8 cellular contexts compared by ENCODE assay signal in genomic region chr7:104980969-104981670, GRCh38. TPM values are rescaled to one million over a fixed set of nuclear protein-coding genes. Genes with fewer than 3 reads are reported as not detected.
DNase-seq lines count a peak whose midpoint lies in the region; ATAC-seq, FAIRE-seq and TF ChIP-seq lines count a peak whose summit lies in the region.

No MANE protein-coding gene starts in this region.

- peak; percentile 89 for FAIRE-seq in islet of Langerhans (lab: Jason Lieb, UNC)

- H3K27ac Mint-ChIP-seq in activated naive CD8-positive, alpha-beta T cell treated with anti-CD3 and anti-CD28 coated beads for 36 hours: peak overlapping the region; percentile 67

- H3K4me3 Mint-ChIP-seq in activated naive CD8-positive, alpha-beta T cell treated with anti-CD3 and anti-CD28 coated beads for 36 hours: no peak overlapping the region

- H3K9me3 Mint-ChIP-seq in activated naive CD8-positive, alpha-beta T cell treated with anti-CD3 and anti-CD28 coated beads for 36 hours: no peaks in the 10 kb centered on the region

- H3K9me3 ChIP-seq in BLaER1 (no peaks in the 10 kb centered on the region), GM23248 (ENCODE audit: low read depth) (no peaks in the 10 kb centered on the region), tibial artery (no peaks in the 10 kb centered on the region)

- peak; percentile 84 for DNase-seq in GM23248
- peak; percentile 74 for DNase-seq in NCI-H345 (lab: John Stamatoyannopoulos, UW)
- no peak for DNase-seq in activated naive CD8-positive, alpha-beta T cell treated with anti-CD3 and anti-CD28 coated beads for 36 hours
- no peak for DNase-seq in tibial artery
- no peak for DNase-seq in activated CD4-positive, alpha-beta T cell treated with anti-CD3 and anti-CD28 coated beads, Interleukin-2, amount 50 U/mL, for 1 hour

- H2AFZ ChIP-seq in GM23248: no peak overlapping the region

- H3K27me3 ChIP-seq in BLaER1 (no peaks in the 10 kb centered on the region), GM23248 (replicated peaks; ENCODE audit: insufficient read depth) (no peaks in the 10 kb centered on the region), tibial artery (no peaks in the 10 kb centered on the region)

- H3K36me3 Mint-ChIP-seq in activated naive CD8-positive, alpha-beta T cell treated with anti-CD3 and anti-CD28 coated beads for 36 hours: peaks cover 17% of the 10 kb centered on the region

- no peaks in the 10 kb centered on the region for H3K27me3 Mint-ChIP-seq in activated naive CD8-positive, alpha-beta T cell treated with anti-CD3 and anti-CD28 coated beads for 36 hours

- no peaks in the 10 kb centered on the region for H3K9me2 ChIP-seq in GM23248 (ENCODE audit: insufficient read depth)

- H3K36me3 ChIP-seq in BLaER1 (peaks cover 19% of the 10 kb centered on the region), GM23248 (ENCODE audit: low read depth) (no peaks in the 10 kb centered on the region; the same call in 1 of the 2 replicates), tibial artery (no peaks in the 10 kb centered on the region)

- H3K79me2 ChIP-seq in GM23248 (ENCODE audit: insufficient read depth): peaks cover 58% of the 10 kb centered on the region

- intact Hi-C loops in tibial artery (cut with DNase I; ENCODE audit: low total_unique reads): no loop called here

- H3K9ac ChIP-seq in BLaER1 (no peak overlapping the region), GM23248 (peak overlapping the region; percentile 91)

- ATAC-seq in HG03045 (IDR thresholded peaks at IDR 0.05; ENCODE audit: unreplicated experiment): no peak

- peaks cover 83% of the 10 kb centered on the region for H3F3A ChIP-seq in GM23248 (ENCODE audit: insufficient read depth)

- TF ChIP-seq CTCF in tibial artery (IDR thresholded peaks at IDR 0.05): peak; percentile 72 to 76

- WGBS in GM23248 (ENCODE audit: low coverage in 1 of 2, low lambda C conversion rate in 2 of 2, missing lambda C conversion rate in 2 of 2), 2 experiments: 13 to 17% methylated on average over 4 of the region's 4 CpGs

- H3K4me3 ChIP-seq in BLaER1 (no peak overlapping the region), GM23248 (0 out of 2 replicates have a peak overlapping the region, but pooled peaks have one; percentile 5), tibial artery (no peak overlapping the region)

- peak overlapping the region; percentile 91 for H3K4me2 ChIP-seq in BLaER1
- H3K4me2 ChIP-seq in GM23248 (ENCODE audit: unreplicated experiment): peak overlapping the region; percentile 90

- H4K20me1 ChIP-seq in BLaER1: peaks cover 56% of the 10 kb centered on the region
- no peaks in the 10 kb centered on the region for H4K20me1 ChIP-seq in GM23248 (ENCODE audit: insufficient read depth)

- in situ Hi-C loops in GM23248 (cut with MboI): no loop called here

- no peak overlapping the region for H3K27ac ChIP-seq in BLaER1
- peak overlapping the region; percentile 95 for H3K27ac ChIP-seq in GM23248
- peak overlapping the region; percentile 66 to 90 for H3K27ac ChIP-seq in tibial artery

- peaks cover 55% of the 10 kb centered on the region for H3K4me1 Mint-ChIP-seq in activated naive CD8-positive, alpha-beta T cell treated with anti-CD3 and anti-CD28 coated beads for 36 hours

- H3K4me1 ChIP-seq in BLaER1: peaks cover 90% of the 10 kb centered on the region
- peaks cover 89% of the 10 kb centered on the region for H3K4me1 ChIP-seq in GM23248 (ENCODE audit: insufficient read depth)
- peaks cover 0 to 84% (median 69%) of the 10 kb centered on the region in 4 donors for H3K4me1 ChIP-seq in tibial artery

RNA-seq across cellular contexts. Expression of gene KMT2E, which starts 32.9 kb away (rescaled TPM):
- total RNA-seq in GM23248 (2014; rRNA removed; shearing (Covaris generic)): 29.1 and 30.7 TPM in 2 replicates
- polyA plus RNA-seq in GM23248 (2016; fragmentation: Nextera tagmentation; extraction: Ambion mirVana): 63.2 and 63.5 TPM in 2 replicates
- total RNA-seq in activated naive CD8-positive, alpha-beta T cell treated with anti-CD3 and anti-CD28 coated beads for 36 hours: 10 to 100 TPM; 58.0 to 62.4 TPM

Comparison
In these comparisons a context has a peak if more than half of its experiments do, and no peak if none do; other contexts are left out.
1. DNase-seq: peak in GM23248 (single experiment) and NCI-H345 (single experiment); none in activated naive CD8-positive, alpha-beta T cell treated with anti-CD3 and anti-CD28 coated beads for 36 hours (single experiment), tibial artery (0 of 2) and activated CD4-positive, alpha-beta T cell treated with anti-CD3 and anti-CD28 coated beads, Interleukin-2, amount 50 U/mL, for 1 hour (single experiment).